Comparison of ENCODE assay signal across 16 cellular contexts in genomic region chr2:145846986-145847385, GRCh38.
DNase-seq lines count a peak whose midpoint lies in the region; ATAC-seq, FAIRE-seq and TF ChIP-seq lines count a peak whose summit lies in the region.
"Had no signal": no experiment of that assay in that cellular context is flagged by ENCODE, and none has a peak within 500 bp of the region (broad histone marks: within the 10 kb centered on the region; RNA-seq: fewer than 3 reads in every experiment).

No MANE protein-coding gene starts in this region.

- 56 to 84% (median 79%) methylated on average over 4 of the region's 4 CpGs for WGBS in small intestine, 3 donors

- DNase-seq in M059J (ENCODE audit: low read depth), result peak; percentile 1
- peak; percentile 28 to 61 for DNase-seq in cardiac fibroblast (ENCODE audit: low read depth in 2 of 2)
- peak; percentile 44 for DNase-seq in fibroblast of the conjunctiva (ENCODE audit: low read depth)
- peak; percentile 1 for DNase-seq in small intestine
- DNase-seq in amygdala (lab: John Stamatoyannopoulos, UW), result no peak
- DNase-seq in T-helper 9 cell, result no peak
- DNase-seq: CD8-positive, alpha-beta T cell; HFFc6; NCI-H1436 treated with DMSO at 0.1 percent for 48 hours; NCI-H2081; NCI-H526; PC-3 had no signal

- H3K27me3 ChIP-seq in small intestine (ENCODE audit: control insufficient read depth in 2 of 2, insufficient read depth in 2 of 2, low read length in 2 of 2), result no peaks in the 10 kb centered on the region
- H3K27me3 ChIP-seq: SJSA1 had no signal

- H3K27ac ChIP-seq in small intestine (ENCODE audit: low read depth in 1 of 2, low read length in 1 of 2), result no peak overlapping the region
- H3K27ac ChIP-seq: SJSA1 had no signal

- TF ChIP-seq CTCF in cardiac fibroblast (IDR thresholded peaks at IDR 0.05; ENCODE audit: low read depth, low read length), result no peak

- no peaks in the 10 kb centered on the region for H3K4me1 ChIP-seq in small intestine (ENCODE audit: control insufficient read depth in 2 of 2, insufficient read depth in 1 of 2, low read depth in 1 of 2, low read length in 1 of 2)
- H3K4me1 ChIP-seq: SJSA1 had no signal

- no peak for FAIRE-seq in small intestine (lab: Jason Lieb, UNC)
- FAIRE-seq: D721Med had no signal

- H3K4me3 ChIP-seq in cardiac fibroblast (replicated peaks in 1 of 2; ENCODE audit: low read depth in 2 of 2, low read length in 2 of 2), result no peak overlapping the region
- no peak overlapping the region for H3K4me3 ChIP-seq in small intestine (ENCODE audit: low read depth in 1 of 2, low read length in 2 of 2)
- H3K4me3 ChIP-seq: GM23338, SJSA1 had no signal

- no peak for ATAC-seq in HG02885 (IDR thresholded peaks at IDR 0.05; ENCODE audit: poor library complexity, unreplicated experiment)
- ATAC-seq: CD8-positive, alpha-beta T cell; GM23338; PC-3 had no signal

- H3K36me3 ChIP-seq in small intestine (ENCODE audit: control insufficient read depth in 2 of 2, insufficient read depth in 2 of 2, low read length in 2 of 2), result no peaks in the 10 kb centered on the region
- H3K36me3 ChIP-seq: SJSA1 had no signal

- no peaks in the 10 kb centered on the region for H3K9me3 ChIP-seq in small intestine (ENCODE audit: control insufficient read depth, low read depth)
- H3K9me3 ChIP-seq: SJSA1 had no signal

Comparison
In these comparisons a context has a peak if more than half of its experiments do, and no peak if none do; other contexts are left out.
1. DNase-seq: peak in M059J (single experiment), cardiac fibroblast (2 of 2), fibroblast of the conjunctiva (single experiment) and small intestine (single experiment); none in amygdala (0 of 56) and T-helper 9 cell (single experiment).